ENCODE assay signal across 6 cellular contexts in the genomic region with DNA sequence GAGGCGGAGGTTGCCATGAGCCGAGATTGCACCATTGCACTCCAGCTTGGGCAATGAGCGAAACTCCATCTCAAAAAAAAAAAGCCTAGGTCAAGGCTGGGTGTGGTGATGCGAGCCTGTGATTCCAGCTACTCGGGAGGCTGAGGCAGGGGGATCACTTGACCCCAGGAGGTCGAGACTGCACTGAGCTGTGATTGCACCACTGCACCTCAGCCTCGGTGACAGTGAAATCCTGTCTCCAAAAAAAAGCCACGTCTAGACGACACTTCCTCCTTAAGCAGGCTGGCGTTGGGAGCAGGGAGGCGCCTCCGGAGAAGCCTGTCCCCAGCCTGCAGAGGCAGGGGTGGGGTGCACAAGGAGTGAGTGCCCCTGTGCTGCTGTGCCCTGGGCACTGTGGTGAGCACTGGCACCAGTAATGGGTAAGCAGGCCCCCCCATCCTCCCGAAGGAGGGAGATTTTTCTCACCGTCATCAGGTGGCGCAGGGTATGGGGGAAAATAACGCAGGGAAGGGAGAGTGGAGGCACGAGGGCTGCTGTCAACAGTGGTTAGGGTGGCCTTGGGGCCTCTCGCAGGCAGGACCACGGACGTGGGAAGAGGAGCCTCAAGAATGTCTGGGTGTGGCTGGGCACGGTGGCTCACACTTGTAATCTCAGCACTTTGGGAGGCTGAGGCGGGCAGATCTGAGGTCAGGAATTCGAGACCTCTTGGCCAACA. TPM values are rescaled to one million over a fixed set of nuclear protein-coding genes. Genes with fewer than 3 reads are reported as not detected.
A peak's percentile ranks its signal among the peaks of the same experiment; 100 is the strongest.
DNase-seq lines count a peak whose midpoint lies in the region; ATAC-seq, FAIRE-seq and TF ChIP-seq lines count a peak whose summit lies in the region.

No MANE protein-coding gene starts in this region.

- CTCF ChIA-PET in HepG2 (lab: Yijun Ruan, JAX; ENCODE audit: low intra/inter-chr PET ratio, low total read pairs), result interaction anchor here (0.7 kb wide), 1 partner anchor 181 kb away, joined by 3 read pairs; no protein-coding TSS in a partner anchor

- H3K9ac ChIP-seq in HepG2 (ENCODE audit: insufficient read depth, low read depth, low read length), result no peak overlapping the region

- no peak for TF ChIP-seq EP300 in HepG2 (IDR thresholded peaks at IDR 0.05; ENCODE audit: low read depth in 2 of 2, low read length in 2 of 2)
- TF ChIP-seq EP300 in HepG2 (CRISPR knock-in tag; IDR thresholded peaks at IDR 0.05; ENCODE audit: borderline replicate concordance), result no peak

- DNase-seq in EL, result peak; percentile 63
- peak in 4 of 5 experiments; percentile 30 to 87 (median 53) for DNase-seq in T-helper 2 cell
- no peak for DNase-seq in HepG2 (ENCODE audit: low spot score)
- no peak for DNase-seq in inferior parietal cortex (ENCODE audit: extremely low spot score)

- BruUV-seq in HepG2 (replicated peaks; lab: Mats Ljungman, UMichigan), result TSS peak; percentile 35

- H3K4me3 ChIP-seq in HepG2 (replicated peaks in 1 of 3; ENCODE audit: insufficient read depth in 1 of 3, low read depth in 2 of 3, low read length in 3 of 3), result no peak overlapping the region

- peaks cover 13% of the 10 kb centered on the region; the same call in 1 of the 2 replicates for H4K20me1 ChIP-seq in HepG2 (ENCODE audit: insufficient read depth, low read length)

- no peaks in the 10 kb centered on the region; a peak in 1 of 5 replicates for H3K27me3 ChIP-seq in HepG2 (ENCODE audit: control insufficient read depth in 1 of 2, insufficient read depth in 2 of 2, low read length in 2 of 2)

- H3K79me2 ChIP-seq in HepG2 (ENCODE audit: insufficient read depth, low read length), result peaks cover 12% of the 10 kb centered on the region

- H3K36me3 ChIP-seq in HepG2 (replicated peaks in 1 of 2; ENCODE audit: control insufficient read depth in 1 of 2, insufficient read depth in 2 of 2, low read length in 2 of 2), result peaks cover 38 to 68% of the 10 kb centered on the region in 2 experiments

- TF ChIP-seq POLR2A in HepG2 (IDR thresholded peaks at IDR 0.05; ENCODE audit: insufficient read depth in 1 of 2, low read depth in 2 of 2, low read length in 2 of 2), result peak in 1 of 2 experiments; percentile 34; a peak in 2 of 4 replicates

- WGBS in HepG2 (ENCODE audit: low lambda C conversion rate), result 85% methylated on average over 19 of the region's 23 CpGs

- TF ChIP-seq RAD21 in HepG2 (CRISPR knock-in tag; IDR thresholded peaks at IDR 0.05), result no peak

- no peaks in the 10 kb centered on the region for H3K9me3 ChIP-seq in HepG2 (ENCODE audit: low read length)

- no peak overlapping the region for H3K4me2 ChIP-seq in HepG2 (ENCODE audit: low read depth, low read length)

- H2AFZ ChIP-seq in HepG2 (ENCODE audit: low read length), result no peak overlapping the region

- peaks cover 28% of the 10 kb centered on the region for H3K4me1 ChIP-seq in HepG2 (ENCODE audit: insufficient read depth, low read length)

- in situ Hi-C loops in HepG2 (cut with HindIII; ENCODE audit: extremely low pct_ligation_motif_present, low pct_unique_long_range_greater_than_20kb), result no loop called here

- no peak for FAIRE-seq in HepG2 (lab: Jason Lieb, UNC)

- TF ChIP-seq CTCF in HepG2 (CRISPR knock-in tag; IDR thresholded peaks at IDR 0.05), result no peak

- POLR2A ChIA-PET in HepG2 (lab: Yijun Ruan, JAX), result interaction anchor here (0.9 to 1.3 kb wide), 3 partner anchors 9 to 180 kb away, joined by 3 to 4 read pairs (median 3); a partner anchor contains a TSS

- intact Hi-C loops in HepG2 (cut with micrococcal nuclease; ENCODE audit: unreplicated experiment), result no loop called here

- H3K27ac ChIP-seq in HepG2 (ENCODE audit: extremely low read length, insufficient read depth, low read length), result no peak overlapping the region

- ATAC-seq in HepG2 (no peak), GM21367 (IDR thresholded peaks at IDR 0.05; ENCODE audit: unreplicated experiment) (no peak), GM21526 (IDR thresholded peaks at IDR 0.05; ENCODE audit: low FRiP score, unreplicated experiment) (no peak)

RNA-seq across cellular contexts. Expression of a gene that starts 0.7 kb away (rescaled TPM):
- 1.5 and 4.0 TPM in 2 replicates for total RNA-seq in HepG2 (2016; rRNA removed; fragmentation: Illumina TruSeq; extraction: Trizol)
- total RNA-seq in HepG2 (2016; cell fraction: cytosol; rRNA removed; fragmentation: Illumina TruSeq; extraction: Trizol; ENCODE audit: low read depth), result 0.44 and 0.51 TPM in 2 replicates
- total RNA-seq in HepG2 (2016; cell fraction: insoluble cytoplasmic fraction; rRNA removed; fragmentation: Illumina TruSeq; extraction: Trizol), result 1.2 and 3.7 TPM in 2 replicates
- total RNA-seq in HepG2 (2016; cell fraction: membrane; rRNA removed; fragmentation: Illumina TruSeq; extraction: Trizol), result 1.00 and 1.3 TPM in 2 replicates
- total RNA-seq in HepG2 (2016; cell fraction: nucleus; rRNA removed; fragmentation: Illumina TruSeq; extraction: Trizol), result 3.5 and 5.0 TPM in 2 replicates
- polyA plus RNA-seq in HepG2 (2011; rRNA removed), result 7.8 and 13.2 TPM in 2 replicates
- 3.7 and 6.4 TPM in 2 replicates for polyA plus RNA-seq in HepG2 (2011; cell fraction: cytosol; rRNA removed)
- polyA plus RNA-seq in HepG2 (2011; cell fraction: nucleus; rRNA removed), result 54.8 and 89.7 TPM in 2 replicates
- 9.0 and 12.8 TPM in 2 replicates for polyA plus RNA-seq in HepG2 (2012)
- polyA plus RNA-seq in HepG2 (2016; cell fraction: cytosol; fragmentation: Illumina TruSeq; extraction: Trizol; ENCODE audit: low read depth), result 0.51 and 0.64 TPM in 2 replicates
- 2.7 and 3.1 TPM in 2 replicates for polyA plus RNA-seq in HepG2 (2016; cell fraction: insoluble cytoplasmic fraction; fragmentation: Illumina TruSeq; extraction: Trizol; ENCODE audit: low read depth)
- polyA plus RNA-seq in HepG2 (2016; cell fraction: membrane; fragmentation: Illumina TruSeq; extraction: Trizol; ENCODE audit: low read depth), result 0.66 and 0.74 TPM in 2 replicates
- 26.8 and 36.2 TPM in 2 replicates for polyA plus RNA-seq in HepG2 (2016; cell fraction: nucleus; fragmentation: Illumina TruSeq; extraction: Trizol; ENCODE audit: insufficient read depth, low read depth)
- polyA minus RNA-seq in HepG2 (2011; rRNA and poly(A)+ RNA removed; ENCODE audit: low replicate concordance), result 18.1 and 21.5 TPM in 2 replicates
- 5.4 and 5.5 TPM in 2 replicates for polyA minus RNA-seq in HepG2 (2011; cell fraction: cytosol; rRNA and poly(A)+ RNA removed)
- 8.0 and 12.6 TPM in 2 replicates for polyA minus RNA-seq in HepG2 (2011; cell fraction: nucleus; rRNA and poly(A)+ RNA removed)

RNA-seq across cellular contexts. Expression of a gene that starts 6.0 kb away (rescaled TPM):
- 23.9 and 36.2 TPM in 2 replicates for total RNA-seq in HepG2 (2016; rRNA removed; fragmentation: Illumina TruSeq; extraction: Trizol)
- 17.2 and 20.8 TPM in 2 replicates for total RNA-seq in HepG2 (2016; cell fraction: cytosol; rRNA removed; fragmentation: Illumina TruSeq; extraction: Trizol; ENCODE audit: low read depth)
- 22.0 and 41.0 TPM in 2 replicates for total RNA-seq in HepG2 (2016; cell fraction: insoluble cytoplasmic fraction; rRNA removed; fragmentation: Illumina TruSeq; extraction: Trizol)
- total RNA-seq in HepG2 (2016; cell fraction: membrane; rRNA removed; fragmentation: Illumina TruSeq; extraction: Trizol), result 19.3 and 20.0 TPM in 2 replicates
- 29.5 and 36.7 TPM in 2 replicates for total RNA-seq in HepG2 (2016; cell fraction: nucleus; rRNA removed; fragmentation: Illumina TruSeq; extraction: Trizol)
- 41.9 and 53.5 TPM in 2 replicates for polyA plus RNA-seq in HepG2 (2011; rRNA removed)
- polyA plus RNA-seq in HepG2 (2011; cell fraction: cytosol; rRNA removed), result 25.0 and 35.7 TPM in 2 replicates
- 105 and 138 TPM in 2 replicates for polyA plus RNA-seq in HepG2 (2011; cell fraction: nucleus; rRNA removed)
- polyA plus RNA-seq in HepG2 (2012), result 23.5 and 24.7 TPM in 2 replicates
- polyA plus RNA-seq in HepG2 (2016; cell fraction: cytosol; fragmentation: Illumina TruSeq; extraction: Trizol; ENCODE audit: low read depth), result 7.2 and 9.4 TPM in 2 replicates
- polyA plus RNA-seq in HepG2 (2016; cell fraction: insoluble cytoplasmic fraction; fragmentation: Illumina TruSeq; extraction: Trizol; ENCODE audit: low read depth), result 27.4 and 29.3 TPM in 2 replicates
- 9.2 and 10.0 TPM in 2 replicates for polyA plus RNA-seq in HepG2 (2016; cell fraction: membrane; fragmentation: Illumina TruSeq; extraction: Trizol; ENCODE audit: low read depth)
- 78.4 and 87.0 TPM in 2 replicates for polyA plus RNA-seq in HepG2 (2016; cell fraction: nucleus; fragmentation: Illumina TruSeq; extraction: Trizol; ENCODE audit: insufficient read depth, low read depth)
- polyA minus RNA-seq in HepG2 (2011; rRNA and poly(A)+ RNA removed; ENCODE audit: low replicate concordance), result 133 and 258 TPM in 2 replicates
- 18.6 and 19.3 TPM in 2 replicates for polyA minus RNA-seq in HepG2 (2011; cell fraction: cytosol; rRNA and poly(A)+ RNA removed)
- polyA minus RNA-seq in HepG2 (2011; cell fraction: nucleus; rRNA and poly(A)+ RNA removed), result 54.0 and 63.7 TPM in 2 replicates

RNA-seq across cellular contexts. Expression of a gene that starts 7.5 kb away (rescaled TPM):
- total RNA-seq in HepG2 (2016; rRNA removed; fragmentation: Illumina TruSeq; extraction: Trizol), result 173 and 206 TPM in 2 replicates
- 168 and 195 TPM in 2 replicates for total RNA-seq in HepG2 (2016; cell fraction: cytosol; rRNA removed; fragmentation: Illumina TruSeq; extraction: Trizol; ENCODE audit: low read depth)
- total RNA-seq in HepG2 (2016; cell fraction: insoluble cytoplasmic fraction; rRNA removed; fragmentation: Illumina TruSeq; extraction: Trizol), result 150 and 220 TPM in 2 replicates
- total RNA-seq in HepG2 (2016; cell fraction: membrane; rRNA removed; fragmentation: Illumina TruSeq; extraction: Trizol), result 162 and 175 TPM in 2 replicates
- total RNA-seq in HepG2 (2016; cell fraction: nucleus; rRNA removed; fragmentation: Illumina TruSeq; extraction: Trizol), result 111 and 116 TPM in 2 replicates
- polyA plus RNA-seq in HepG2 (2011; rRNA removed), result 135 and 141 TPM in 2 replicates
- polyA plus RNA-seq in HepG2 (2011; cell fraction: cytosol; rRNA removed), result 116 and 159 TPM in 2 replicates
- polyA plus RNA-seq in HepG2 (2011; cell fraction: nucleus; rRNA removed), result 984 and 1,211 TPM in 2 replicates
- 126 and 143 TPM in 2 replicates for polyA plus RNA-seq in HepG2 (2012)
- 131 and 139 TPM in 2 replicates for polyA plus RNA-seq in HepG2 (2016; cell fraction: cytosol; fragmentation: Illumina TruSeq; extraction: Trizol; ENCODE audit: low read depth)
- polyA plus RNA-seq in HepG2 (2016; cell fraction: insoluble cytoplasmic fraction; fragmentation: Illumina TruSeq; extraction: Trizol; ENCODE audit: low read depth), result 150 and 174 TPM in 2 replicates
- 143 and 147 TPM in 2 replicates for polyA plus RNA-seq in HepG2 (2016; cell fraction: membrane; fragmentation: Illumina TruSeq; extraction: Trizol; ENCODE audit: low read depth)
- 284 and 296 TPM in 2 replicates for polyA plus RNA-seq in HepG2 (2016; cell fraction: nucleus; fragmentation: Illumina TruSeq; extraction: Trizol; ENCODE audit: insufficient read depth, low read depth)
- polyA minus RNA-seq in HepG2 (2011; rRNA and poly(A)+ RNA removed; ENCODE audit: low replicate concordance), result 86.0 and 105 TPM in 2 replicates
- 35.8 and 39.9 TPM in 2 replicates for polyA minus RNA-seq in HepG2 (2011; cell fraction: cytosol; rRNA and poly(A)+ RNA removed)
- polyA minus RNA-seq in HepG2 (2011; cell fraction: nucleus; rRNA and poly(A)+ RNA removed), result 64.5 and 67.1 TPM in 2 replicates

RNA-seq across cellular contexts. Expression of a gene that starts 9.7 kb away (rescaled TPM):
- total RNA-seq in HepG2 (2016; rRNA removed; fragmentation: Illumina TruSeq; extraction: Trizol), result 0.15 TPM in 1 of 2 replicates, not detected in the other
- total RNA-seq in HepG2 (2016; cell fraction: cytosol; rRNA removed; fragmentation: Illumina TruSeq; extraction: Trizol; ENCODE audit: low read depth), result not detected in 2 replicates
- 0.24 TPM in 1 of 2 replicates, not detected in the other for total RNA-seq in HepG2 (2016; cell fraction: insoluble cytoplasmic fraction; rRNA removed; fragmentation: Illumina TruSeq; extraction: Trizol)
- 0.14 TPM in 1 of 2 replicates, not detected in the other for total RNA-seq in HepG2 (2016; cell fraction: membrane; rRNA removed; fragmentation: Illumina TruSeq; extraction: Trizol)
- 0.31 TPM in 1 of 2 replicates, not detected in the other for total RNA-seq in HepG2 (2016; cell fraction: nucleus; rRNA removed; fragmentation: Illumina TruSeq; extraction: Trizol)
- polyA plus RNA-seq in HepG2 (2011; rRNA removed), result 1.4 and 2.2 TPM in 2 replicates
- 1.8 and 2.1 TPM in 2 replicates for polyA plus RNA-seq in HepG2 (2011; cell fraction: cytosol; rRNA removed)
- polyA plus RNA-seq in HepG2 (2011; cell fraction: nucleus; rRNA removed), result 4.3 and 5.8 TPM in 2 replicates
- polyA plus RNA-seq in HepG2 (2012), result 0.85 and 1.0 TPM in 2 replicates
- 0.18 and 0.20 TPM in 2 replicates for polyA plus RNA-seq in HepG2 (2016; cell fraction: cytosol; fragmentation: Illumina TruSeq; extraction: Trizol; ENCODE audit: low read depth)
- polyA plus RNA-seq in HepG2 (2016; cell fraction: insoluble cytoplasmic fraction; fragmentation: Illumina TruSeq; extraction: Trizol; ENCODE audit: low read depth), result 0.16 TPM in 1 of 2 replicates, not detected in the other
- polyA plus RNA-seq in HepG2 (2016; cell fraction: membrane; fragmentation: Illumina TruSeq; extraction: Trizol; ENCODE audit: low read depth), result 0.09 TPM in 1 of 2 replicates, not detected in the other
- polyA plus RNA-seq in HepG2 (2016; cell fraction: nucleus; fragmentation: Illumina TruSeq; extraction: Trizol; ENCODE audit: insufficient read depth, low read depth), result 0.70 TPM in 1 of 2 replicates, not detected in the other
- 0.30 and 0.96 TPM in 2 replicates for polyA minus RNA-seq in HepG2 (2011; rRNA and poly(A)+ RNA removed; ENCODE audit: low replicate concordance)
- 0.53 and 0.89 TPM in 2 replicates for polyA minus RNA-seq in HepG2 (2011; cell fraction: cytosol; rRNA and poly(A)+ RNA removed)
- polyA minus RNA-seq in HepG2 (2011; cell fraction: nucleus; rRNA and poly(A)+ RNA removed), result 0.25 and 0.52 TPM in 2 replicates

RNA-seq across cellular contexts. Expression of a gene that starts 26.1 kb away (rescaled TPM):
- 8.9 and 12.3 TPM in 2 replicates for total RNA-seq in HepG2 (2016; rRNA removed; fragmentation: Illumina TruSeq; extraction: Trizol)
- total RNA-seq in HepG2 (2016; cell fraction: cytosol; rRNA removed; fragmentation: Illumina TruSeq; extraction: Trizol; ENCODE audit: low read depth), result 7.9 and 8.8 TPM in 2 replicates
- 9.0 and 12.8 TPM in 2 replicates for total RNA-seq in HepG2 (2016; cell fraction: insoluble cytoplasmic fraction; rRNA removed; fragmentation: Illumina TruSeq; extraction: Trizol)
- total RNA-seq in HepG2 (2016; cell fraction: membrane; rRNA removed; fragmentation: Illumina TruSeq; extraction: Trizol), result 14.0 and 14.3 TPM in 2 replicates
- 8.6 and 11.4 TPM in 2 replicates for total RNA-seq in HepG2 (2016; cell fraction: nucleus; rRNA removed; fragmentation: Illumina TruSeq; extraction: Trizol)
- 36.4 and 47.5 TPM in 2 replicates for polyA plus RNA-seq in HepG2 (2011; rRNA removed)
- 25.4 and 30.5 TPM in 2 replicates for polyA plus RNA-seq in HepG2 (2011; cell fraction: cytosol; rRNA removed)
- 157 and 161 TPM in 2 replicates for polyA plus RNA-seq in HepG2 (2011; cell fraction: nucleus; rRNA removed)
- 11.5 and 18.6 TPM in 2 replicates for polyA plus RNA-seq in HepG2 (2012)
- polyA plus RNA-seq in HepG2 (2016; cell fraction: cytosol; fragmentation: Illumina TruSeq; extraction: Trizol; ENCODE audit: low read depth), result 9.0 and 10.1 TPM in 2 replicates
- 12.6 and 14.6 TPM in 2 replicates for polyA plus RNA-seq in HepG2 (2016; cell fraction: insoluble cytoplasmic fraction; fragmentation: Illumina TruSeq; extraction: Trizol; ENCODE audit: low read depth)
- polyA plus RNA-seq in HepG2 (2016; cell fraction: membrane; fragmentation: Illumina TruSeq; extraction: Trizol; ENCODE audit: low read depth), result 13.7 and 14.9 TPM in 2 replicates
- polyA plus RNA-seq in HepG2 (2016; cell fraction: nucleus; fragmentation: Illumina TruSeq; extraction: Trizol; ENCODE audit: insufficient read depth, low read depth), result 35.0 and 36.4 TPM in 2 replicates
- 19.0 and 19.3 TPM in 2 replicates for polyA minus RNA-seq in HepG2 (2011; rRNA and poly(A)+ RNA removed; ENCODE audit: low replicate concordance)
- polyA minus RNA-seq in HepG2 (2011; cell fraction: cytosol; rRNA and poly(A)+ RNA removed), result 13.9 and 15.2 TPM in 2 replicates
- polyA minus RNA-seq in HepG2 (2011; cell fraction: nucleus; rRNA and poly(A)+ RNA removed), result 18.2 and 21.1 TPM in 2 replicates

Comparison
In these comparisons a context has a peak if more than half of its experiments do, and no peak if none do; other contexts are left out.
1. DNase-seq: peak in EL (single experiment) and T-helper 2 cell (4 of 5); none in HepG2 (single experiment) and inferior parietal cortex (single experiment).